ENCODE assay signal across 8 cellular contexts in genomic region chr7:116316838-116317612, GRCh38.
DNase-seq lines count a peak whose midpoint lies in the region; ATAC-seq and TF ChIP-seq lines count a peak whose summit lies in the region.

No MANE protein-coding gene starts in this region.

- H3K27ac Mint-ChIP-seq in activated T-cell treated with anti-CD3 and anti-CD28 coated beads, Interleukin-2, amount 50 U/mL, for 24 hours, result peak overlapping the region; percentile 86
- H3K27ac Mint-ChIP-seq in T-helper 17 cell, result no peak overlapping the region

- H3K4me3 Mint-ChIP-seq in activated T-cell treated with anti-CD3 and anti-CD28 coated beads, Interleukin-2, amount 50 U/mL, for 24 hours, result no peak overlapping the region
- no peak overlapping the region for H3K4me3 Mint-ChIP-seq in T-helper 17 cell

- peaks cover 33% of the 10 kb centered on the region for H3K27me3 Mint-ChIP-seq in activated T-cell treated with anti-CD3 and anti-CD28 coated beads, Interleukin-2, amount 50 U/mL, for 24 hours
- H3K27me3 Mint-ChIP-seq in T-helper 17 cell, result peaks cover 34% of the 10 kb centered on the region

- H3K36me3 Mint-ChIP-seq in activated T-cell treated with anti-CD3 and anti-CD28 coated beads, Interleukin-2, amount 50 U/mL, for 24 hours (ENCODE audit: low read depth), result no peaks in the 10 kb centered on the region
- no peaks in the 10 kb centered on the region for H3K36me3 Mint-ChIP-seq in T-helper 17 cell (ENCODE audit: low read depth)

- H3K4me3 ChIP-seq in fibroblast of villous mesenchyme (ENCODE audit: low read depth, low read length), result no peak overlapping the region

- peak; percentile 76 for ATAC-seq in HG02943 (IDR thresholded peaks at IDR 0.05; ENCODE audit: low read depth, unreplicated experiment)
- ATAC-seq in T-helper 17 cell, result no peak

- no peaks in the 10 kb centered on the region for H3K9me3 Mint-ChIP-seq in activated T-cell treated with anti-CD3 and anti-CD28 coated beads, Interleukin-2, amount 50 U/mL, for 24 hours

- TF ChIP-seq CTCF in fibroblast of villous mesenchyme (IDR thresholded peaks at IDR 0.05; ENCODE audit: insufficient read depth, low read depth, low read length), result no peak

- no peaks in the 10 kb centered on the region for H3K9me3 ChIP-seq in T-helper 17 cell (ENCODE audit: control insufficient read depth, low read length, poor library complexity, severe bottlenecking)

- DNase-seq in activated T-cell treated with anti-CD3 and anti-CD28 coated beads, Interleukin-2, amount 50 U/mL, for 24 hours, result no peak
- no peak for DNase-seq in activated T-cell treated with anti-CD3 and anti-CD28 coated beads, Interleukin-2, amount 50 U/mL, for 1 hour
- DNase-seq in SW480 (ENCODE audit: low spot score), result peak; percentile 8
- DNase-seq in fibroblast of villous mesenchyme (ENCODE audit: low read depth), result peak; percentile 95
- peak; percentile 100 for DNase-seq in pulmonary artery endothelial cell (ENCODE audit: low read depth, low spot score)
- no peak for DNase-seq in T-helper 17 cell
- no peak for DNase-seq in NCI-H345 treated with DMSO at 0.1 percent for 48 hours (lab: John Stamatoyannopoulos, UW; ENCODE audit: unreplicated experiment)

- peaks cover 17% of the 10 kb centered on the region for H3K4me1 Mint-ChIP-seq in activated T-cell treated with anti-CD3 and anti-CD28 coated beads, Interleukin-2, amount 50 U/mL, for 24 hours (ENCODE audit: low read depth)
- H3K4me1 Mint-ChIP-seq in T-helper 17 cell, result no peaks in the 10 kb centered on the region

Comparison
In these comparisons a context has a peak if more than half of its experiments do, and no peak if none do; other contexts are left out.
1. DNase-seq: peak in SW480 (single experiment), fibroblast of villous mesenchyme (single experiment) and pulmonary artery endothelial cell (single experiment); none in activated T-cell treated with anti-CD3 and anti-CD28 coated beads, Interleukin-2, amount 50 U/mL, for 24 hours (single experiment), activated T-cell treated with anti-CD3 and anti-CD28 coated beads, Interleukin-2, amount 50 U/mL, for 1 hour (single experiment), T-helper 17 cell (0 of 3) and NCI-H345 treated with DMSO at 0.1 percent for 48 hours (single experiment).